ENCODE assay signal across 16 cellular contexts in the genomic region with DNA sequence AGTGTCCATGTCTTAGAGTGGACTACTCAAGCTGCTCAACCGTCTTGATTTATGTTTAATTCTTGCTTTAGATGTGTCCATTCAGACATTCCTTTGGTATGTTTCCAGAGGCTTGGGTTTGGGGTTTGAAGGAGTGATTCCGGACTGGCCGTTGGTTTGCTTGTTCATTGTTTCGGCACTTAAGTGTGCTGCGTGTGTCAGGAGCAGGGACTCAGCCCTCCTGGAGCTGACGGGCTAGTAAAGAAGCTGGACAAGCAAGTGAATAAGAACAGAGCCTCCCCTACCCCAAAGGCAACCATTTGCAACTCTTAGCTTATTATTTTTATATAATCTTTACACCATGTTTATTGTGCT.
"Had no signal": no experiment of that assay in that cellular context is flagged by ENCODE, and none has a peak within 500 bp of the region (broad histone marks: within the 10 kb centered on the region; RNA-seq: fewer than 3 reads in every experiment).

No MANE protein-coding gene starts in this region.

- H3K36me3 ChIP-seq: esophagus squamous epithelium, heart left ventricle, sigmoid colon, stomach, vagina had no signal

- H3K9me3 ChIP-seq: vagina had no signal

- H3K27ac Mint-ChIP-seq: activated CD4-positive, alpha-beta memory T cell treated with anti-CD3 and anti-CD28 coated beads, Interleukin-2, amount 10 ng/mL, durations not matched to agents 7 days and 5 days had no signal

- FAIRE-seq: islet of Langerhans had no signal

- H3K4me3 Mint-ChIP-seq: activated CD4-positive, alpha-beta memory T cell treated with anti-CD3 and anti-CD28 coated beads, Interleukin-2, amount 10 ng/mL, durations not matched to agents 7 days and 5 days; activated naive CD8-positive, alpha-beta T cell; nephron progenitor cell had no signal

- H3K27ac ChIP-seq: esophagus squamous epithelium, foreskin keratinocyte, sigmoid colon, stomach, vagina had no signal

- ATAC-seq: foreskin keratinocyte had no signal

- DNase-seq: activated CD4-positive, alpha-beta memory T cell treated with anti-CD3 and anti-CD28 coated beads, Interleukin-2, amount 10 ng/mL, durations not matched to agents 7 days and 5 days; activated CD4-positive, alpha-beta T cell treated with anti-CD3 and anti-CD28 coated beads for 1 hour; activated gamma-delta T cell; activated T-cell treated with anti-CD3 and anti-CD28 coated beads, Interleukin-2, amount 50 U/mL, for 48 hours; anterior cingulate cortex; esophagus squamous epithelium; foreskin keratinocyte; heart left ventricle; nephron progenitor cell; sigmoid colon; stimulated activated CD4-positive, alpha-beta T cell treated with anti-CD3 and anti-CD28 coated beads, Interleukin-4, amount 100 ng/mL, for 24 hours; stomach; T-helper 9 cell had no signal

- H3K27me3 Mint-ChIP-seq: activated CD4-positive, alpha-beta memory T cell treated with anti-CD3 and anti-CD28 coated beads, Interleukin-2, amount 10 ng/mL, durations not matched to agents 7 days and 5 days; activated naive CD8-positive, alpha-beta T cell had no signal

- H3K4me3 ChIP-seq: esophagus squamous epithelium, heart left ventricle, sigmoid colon, stomach, vagina had no signal

- H3K27me3 ChIP-seq: esophagus squamous epithelium, foreskin keratinocyte, heart left ventricle, sigmoid colon, stomach, vagina had no signal

- H3K4me1 ChIP-seq: foreskin keratinocyte, sigmoid colon, vagina had no signal
